Comparison of ENCODE assay signal across 15 cellular contexts in the genomic region with DNA sequence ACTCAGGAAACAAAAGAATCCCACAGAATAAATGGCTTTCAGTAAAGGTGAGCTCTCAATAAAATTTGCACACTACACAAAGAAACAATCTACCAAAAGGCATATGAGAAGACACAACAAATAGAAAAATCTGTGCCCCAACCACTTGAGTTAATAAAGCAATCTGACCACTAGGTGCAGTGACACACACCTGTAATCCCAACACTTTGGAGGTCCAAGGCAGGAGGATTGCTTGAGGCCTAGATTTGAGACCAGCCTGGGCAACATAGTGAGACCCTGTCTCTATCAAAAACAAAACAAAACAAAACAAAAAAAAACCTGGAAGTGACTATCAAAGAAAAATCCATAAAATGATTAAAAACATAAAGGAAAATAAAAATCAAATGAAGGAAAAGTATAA.
"Had no signal": no experiment of that assay in that cellular context is flagged by ENCODE, and none has a peak within 500 bp of the region (broad histone marks: within the 10 kb centered on the region; RNA-seq: fewer than 3 reads in every experiment).

No MANE protein-coding gene starts in this region.

- H3K27me3 ChIP-seq: colonic mucosa, esophagus muscularis mucosa, gastroesophageal sphincter had no signal

- H3K4me3 Mint-ChIP-seq: naive thymus-derived CD4-positive, alpha-beta T cell had no signal

- H3K4me1 ChIP-seq: colonic mucosa, esophagus muscularis mucosa, gastroesophageal sphincter had no signal

- H3K36me3 Mint-ChIP-seq: naive thymus-derived CD4-positive, alpha-beta T cell had no signal

- ATAC-seq: gastroesophageal sphincter; left lobe of liver; naive thymus-derived CD4-positive, alpha-beta T cell had no signal

- H3K27ac Mint-ChIP-seq: naive thymus-derived CD4-positive, alpha-beta T cell had no signal

- H3K36me3 ChIP-seq: colonic mucosa, esophagus muscularis mucosa, gastroesophageal sphincter, neutrophil had no signal

- H3K4me3 ChIP-seq: colonic mucosa, esophagus muscularis mucosa, gastroesophageal sphincter had no signal

- H3K9me3 Mint-ChIP-seq: naive thymus-derived CD4-positive, alpha-beta T cell had no signal

- H3K9me3 ChIP-seq: colonic mucosa, gastroesophageal sphincter, neutrophil had no signal

- H3K27ac ChIP-seq: colonic mucosa, epithelial cell of prostate, esophagus muscularis mucosa, gastroesophageal sphincter, neutrophil had no signal

- DNase-seq: colonic mucosa; dermis blood vessel endothelial cell; glutamatergic neuron; islet precursor cell; mammary epithelial cell; naive thymus-derived CD4-positive, alpha-beta T cell; small intestine; stimulated activated CD4-positive, alpha-beta T cell treated with anti-CD3 and anti-CD28 coated beads, Interleukin-12 subunit alpha, Interleukin-12 subunit beta, amount 100 ng/mL, for 4 hours; stimulated activated naive CD4-positive, alpha-beta T cell treated with Interleukin-2 at 50 U/mL for 16 hours; trophoblast cell had no signal
